Comparison of ENCODE assay signal across 8 cellular contexts in the genomic region with DNA sequence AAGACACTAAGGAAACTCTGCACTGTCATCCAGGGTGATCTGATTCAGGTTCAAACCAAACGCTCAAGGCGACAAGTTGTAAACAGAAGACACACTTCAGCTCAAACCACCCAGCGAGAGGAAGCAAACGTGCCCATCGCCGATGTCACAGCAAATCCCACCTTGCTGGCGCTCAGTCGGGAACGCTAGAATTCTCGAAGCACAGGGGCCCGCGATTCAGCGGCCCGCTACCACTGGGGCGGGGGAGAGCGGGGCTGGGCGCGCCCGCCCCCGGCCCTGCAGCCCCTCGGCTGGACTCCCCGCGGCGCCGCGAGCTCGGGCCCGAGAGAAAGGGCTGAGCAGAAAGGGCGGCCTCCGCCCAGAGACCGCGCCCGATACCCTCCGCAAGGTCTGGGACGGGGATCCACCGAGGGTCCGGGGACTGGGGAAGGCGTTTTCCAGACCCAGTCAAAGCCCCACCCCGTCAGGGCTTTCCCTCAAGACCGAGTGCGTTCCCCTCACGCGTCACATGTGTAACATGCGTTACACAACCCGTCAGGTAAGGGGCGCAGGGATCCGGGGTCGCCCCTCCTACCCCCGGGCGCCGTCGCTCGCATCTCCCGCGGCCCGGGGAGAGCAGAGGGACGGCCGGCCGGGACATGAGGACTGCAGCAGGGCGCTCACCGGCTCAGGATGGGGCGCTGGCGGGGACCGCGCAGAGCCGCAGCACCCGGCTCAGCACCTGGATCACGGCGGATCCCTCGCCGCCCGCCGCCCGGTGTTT. TPM values are rescaled to one million over a fixed set of nuclear protein-coding genes. Genes with fewer than 3 reads are reported as not detected.
DNase-seq lines count a peak whose midpoint lies in the region; ATAC-seq and TF ChIP-seq lines count a peak whose summit lies in the region.

No MANE protein-coding gene starts in this region.

- H3K4me1 ChIP-seq in DOHH2 (ENCODE audit: control insufficient read depth, low read length) (peaks cover 23% of the 10 kb centered on the region), HUES64 (ENCODE audit: insufficient read depth, low read length) (peaks cover 32% of the 10 kb centered on the region)

- H3F3A ChIP-seq in DOHH2 (ENCODE audit: control insufficient read depth, insufficient read depth) = no peaks in the 10 kb centered on the region

- H3K9ac ChIP-seq in HUES64 (ENCODE audit: low read depth, low read length) = peak overlapping the region; percentile 88

- peak; percentile 59 for DNase-seq in WERI-Rb-1
- peak in 33 of 61 donors; percentile 9 to 81 (median 45) for DNase-seq in caudate nucleus (lab: John Stamatoyannopoulos, UW)
- peak; percentile 55 for DNase-seq in stimulated activated CD4-positive, alpha-beta T cell treated with anti-CD3 and anti-CD28 coated beads, Interleukin-4, amount 100 ng/mL, for 1 hour
- no peak for DNase-seq in NOMO-1 treated with dmso at 0.1 percent for 144 hours (lab: John Stamatoyannopoulos, UW; ENCODE audit: unreplicated experiment)

- H3K27ac ChIP-seq in DOHH2 (ENCODE audit: low read depth, low read length) (peak overlapping the region; percentile 49), HUES64 (ENCODE audit: low read depth, low read length) (peak overlapping the region; percentile 92), WERI-Rb-1 (peak overlapping the region; percentile 89), caudate nucleus (ENCODE audit: low read depth, low read length) (peak overlapping the region; percentile 77), layer of hippocampus (ENCODE audit: low read depth, low read length) (peak overlapping the region; percentile 82)

- peaks cover 54% of the 10 kb centered on the region for H3K79me2 ChIP-seq in DOHH2 (ENCODE audit: control insufficient read depth, low read length)

- peak; percentile 41 for ATAC-seq in GM21447 (IDR thresholded peaks at IDR 0.05; ENCODE audit: unreplicated experiment)

- H4K20me1 ChIP-seq in DOHH2 (ENCODE audit: control insufficient read depth, insufficient read depth, low read depth, low read length) = peaks cover 9% of the 10 kb centered on the region; the same call in 1 of the 2 replicates

- H3K27me3 ChIP-seq in DOHH2 (ENCODE audit: control insufficient read depth, low read length) (no peaks in the 10 kb centered on the region), HUES64 (ENCODE audit: insufficient read depth, low read length) (no peaks in the 10 kb centered on the region), WERI-Rb-1 (ENCODE audit: insufficient read depth, low read depth, severe bottlenecking) (no peaks in the 10 kb centered on the region), layer of hippocampus (ENCODE audit: control insufficient read depth, insufficient read depth, low read length) (no peaks in the 10 kb centered on the region)

- no peaks in the 10 kb centered on the region for H3K36me3 ChIP-seq in DOHH2 (ENCODE audit: control insufficient read depth, low read length)
- no peaks in the 10 kb centered on the region for H3K36me3 ChIP-seq in HUES64 (ENCODE audit: insufficient read depth, low read length)
- no peaks in the 10 kb centered on the region for H3K36me3 ChIP-seq in WERI-Rb-1

- WGBS in HUES64 = under 1% methylated on average over 74 of the region's 74 CpGs

- TF ChIP-seq CTCF in DOHH2 (IDR thresholded peaks at IDR 0.05; ENCODE audit: low read depth, low read length, poor library complexity, severe bottlenecking) = no peak
- TF ChIP-seq CTCF in WERI-Rb-1 (IDR thresholded peaks at IDR 0.05; ENCODE audit: low read depth, low read length) = no peak

- H3K4me3 ChIP-seq in DOHH2 (ENCODE audit: low read length) (peak overlapping the region; percentile 95), HUES64 (ENCODE audit: low read length) (peak overlapping the region; percentile 93), WERI-Rb-1 (ENCODE audit: low read depth, low read length) (peak overlapping the region; percentile 75)

- H3K9me2 ChIP-seq in DOHH2 (replicated peaks; ENCODE audit: control insufficient read depth, low read length) = no peaks in the 10 kb centered on the region

- H3K4me2 ChIP-seq in DOHH2 (ENCODE audit: low read length) = peak overlapping the region; percentile 96

- no peaks in the 10 kb centered on the region for H3K9me3 ChIP-seq in DOHH2 (ENCODE audit: control insufficient read depth, insufficient read depth, low read length)
- H3K9me3 ChIP-seq in HUES64 (ENCODE audit: insufficient read depth, low read depth, low read length) = no peaks in the 10 kb centered on the region
- no peaks in the 10 kb centered on the region for H3K9me3 ChIP-seq in WERI-Rb-1 (ENCODE audit: severe bottlenecking)

RNA-seq across cellular contexts. Expression of a gene that starts 0.5 kb away (rescaled TPM):
- 26.9 TPM for polyA plus RNA-seq in HUES64 (2013, experiment 1 of 2)
- 34.4 TPM for polyA plus RNA-seq in HUES64 (2013, experiment 2 of 2)
